1 cellular context compared by ENCODE assay signal in the genomic region with DNA sequence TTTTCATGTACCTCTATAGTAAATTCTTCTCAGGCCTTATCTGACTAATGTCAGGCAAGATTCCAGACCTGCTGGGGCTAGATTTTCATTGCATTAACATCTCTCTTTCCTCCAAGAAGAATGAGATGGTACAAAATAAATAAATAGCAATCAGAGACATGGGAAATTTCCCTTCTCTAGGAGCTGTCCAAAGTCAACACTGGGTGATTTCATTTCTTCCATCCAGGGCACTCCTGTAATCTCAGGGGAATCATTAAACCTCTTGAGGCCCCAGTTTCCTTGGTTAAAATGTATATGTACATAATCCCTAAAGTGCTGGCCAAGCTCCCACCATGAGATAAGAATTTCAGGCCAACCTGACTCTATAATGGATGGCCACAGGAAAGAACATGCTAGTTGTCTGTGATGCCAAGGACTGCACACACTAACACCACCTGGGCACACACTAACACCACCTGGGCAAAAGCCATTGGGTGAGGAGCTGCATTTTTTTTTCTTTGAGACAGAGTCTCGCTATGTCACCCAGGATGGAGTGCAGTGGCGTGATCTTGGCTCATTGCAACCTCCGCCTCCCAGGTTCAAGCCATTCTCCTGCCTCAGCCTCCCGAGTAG.
TF ChIP-seq lines count a peak whose summit lies in the region.

No MANE protein-coding gene starts in this region.

TF ChIP-seq in HCT116, 20 proteins besides CTCF, POLR2A, EP300 and RAD21:
- TF ChIP-seq ZFX (IDR thresholded peaks at IDR 0.05) (no peak), SP1 (IDR thresholded peaks at IDR 0.05; ENCODE audit: low read depth) (no peak)
- TF ChIP-seq, protein P1, sequence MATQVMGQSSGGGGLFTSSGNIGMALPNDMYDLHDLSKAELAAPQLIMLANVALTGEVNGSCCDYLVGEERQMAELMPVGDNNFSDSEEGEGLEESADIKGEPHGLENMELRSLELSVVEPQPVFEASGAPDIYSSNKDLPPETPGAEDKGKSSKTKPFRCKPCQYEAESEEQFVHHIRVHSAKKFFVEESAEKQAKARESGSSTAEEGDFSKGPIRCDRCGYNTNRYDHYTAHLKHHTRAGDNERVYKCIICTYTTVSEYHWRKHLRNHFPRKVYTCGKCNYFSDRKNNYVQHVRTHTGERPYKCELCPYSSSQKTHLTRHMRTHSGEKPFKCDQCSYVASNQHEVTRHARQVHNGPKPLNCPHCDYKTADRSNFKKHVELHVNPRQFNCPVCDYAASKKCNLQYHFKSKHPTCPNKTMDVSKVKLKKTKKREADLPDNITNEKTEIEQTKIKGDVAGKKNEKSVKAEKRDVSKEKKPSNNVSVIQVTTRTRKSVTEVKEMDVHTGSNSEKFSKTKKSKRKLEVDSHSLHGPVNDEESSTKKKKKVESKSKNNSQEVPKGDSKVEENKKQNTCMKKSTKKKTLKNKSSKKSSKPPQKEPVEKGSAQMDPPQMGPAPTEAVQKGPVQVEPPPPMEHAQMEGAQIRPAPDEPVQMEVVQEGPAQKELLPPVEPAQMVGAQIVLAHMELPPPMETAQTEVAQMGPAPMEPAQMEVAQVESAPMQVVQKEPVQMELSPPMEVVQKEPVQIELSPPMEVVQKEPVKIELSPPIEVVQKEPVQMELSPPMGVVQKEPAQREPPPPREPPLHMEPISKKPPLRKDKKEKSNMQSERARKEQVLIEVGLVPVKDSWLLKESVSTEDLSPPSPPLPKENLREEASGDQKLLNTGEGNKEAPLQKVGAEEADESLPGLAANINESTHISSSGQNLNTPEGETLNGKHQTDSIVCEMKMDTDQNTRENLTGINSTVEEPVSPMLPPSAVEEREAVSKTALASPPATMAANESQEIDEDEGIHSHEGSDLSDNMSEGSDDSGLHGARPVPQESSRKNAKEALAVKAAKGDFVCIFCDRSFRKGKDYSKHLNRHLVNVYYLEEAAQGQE (IDR thresholded peaks at IDR 0.05; ENCODE audit: low read depth), result peak; percentile 28
TF ChIP-seq in HCT116: peak in this region for 1.
